ENCODE assay signal across 24 cellular contexts in the genomic region with DNA sequence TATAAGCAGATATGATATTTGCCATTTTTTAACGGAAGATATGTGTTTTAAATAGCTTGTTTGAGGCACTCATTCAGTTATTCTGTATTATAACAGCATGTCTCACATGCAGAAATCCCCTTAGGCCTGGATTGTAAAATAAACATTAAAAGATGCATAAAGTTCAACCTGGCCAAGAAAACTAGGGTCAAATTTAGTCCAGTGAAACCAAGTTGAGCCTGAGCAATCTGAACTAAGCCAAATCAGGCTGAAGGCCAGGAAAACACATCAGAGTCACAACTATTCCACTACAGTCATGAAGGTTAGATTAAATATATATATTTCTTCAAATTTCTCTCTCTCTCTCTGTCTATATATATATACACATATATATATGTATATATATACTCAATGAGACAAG.
DNase-seq lines count a peak whose midpoint lies in the region; ATAC-seq and TF ChIP-seq lines count a peak whose summit lies in the region.
"Had no signal": no experiment of that assay in that cellular context is flagged by ENCODE, and none has a peak within 500 bp of the region (broad histone marks: within the 10 kb centered on the region; RNA-seq: fewer than 3 reads in every experiment).

No MANE protein-coding gene starts in this region.

- no peak overlapping the region for H3K4me3 Mint-ChIP-seq in activated naive CD4-positive, alpha-beta T cell treated with anti-CD3 and anti-CD28 coated beads for 36 hours
- H3K4me3 Mint-ChIP-seq: CD4-positive, alpha-beta memory T cell; H9 had no signal

- in situ Hi-C loops in IMR-90 (cut with MboI; ENCODE audit: low sequenced_read_pairs) = no loop called here

- H3K4me1 ChIP-seq in IMR-90 (ENCODE audit: control insufficient read depth, insufficient read depth, low read length) = no peaks in the 10 kb centered on the region
- no peaks in the 10 kb centered on the region for H3K4me1 ChIP-seq in mesenchymal stem cell (ENCODE audit: control insufficient read depth, insufficient read depth, low read depth, low read length)
- H3K4me1 ChIP-seq: BLaER1 treated with 17β-estradiol and CSF1 and Interleukin-3, amounts not matched to agents 10 nM and 100 nM; Caco-2 had no signal

- no peak overlapping the region for H4K5ac ChIP-seq in IMR-90 (ENCODE audit: low read depth, low read length)

- dilution Hi-C loops in IMR-90 (cut with HindIII; ENCODE audit: low sequenced_read_pairs, unreplicated experiment) = no loop called here

- no peak overlapping the region for H3K18ac ChIP-seq in IMR-90 (ENCODE audit: low read depth, low read length)
- H3K18ac ChIP-seq in mesenchymal stem cell (ENCODE audit: low read depth in 1 of 2, low read length in 2 of 2) = no peak overlapping the region

- H3K14ac ChIP-seq in IMR-90 (replicated peaks; ENCODE audit: low read depth, low read length) = no peak overlapping the region
- H3K14ac ChIP-seq in mesenchymal stem cell (ENCODE audit: low read length in 2 of 2) = no peak overlapping the region

- BruUV-seq in IMR-90 (replicated peaks; lab: Mats Ljungman, UMichigan) = no TSS peak

- H3K27ac ChIP-seq in IMR-90 (ENCODE audit: insufficient read depth, low read length) (no peak overlapping the region), mesenchymal stem cell (ENCODE audit: low read length, poor library complexity, severe bottlenecking) (no peak overlapping the region)
- H3K27ac ChIP-seq: BLaER1 treated with 17β-estradiol and CSF1 and Interleukin-3, amounts not matched to agents 10 nM and 100 nM; PC-9 had no signal

- no peak overlapping the region for H3K4ac ChIP-seq in IMR-90 (ENCODE audit: low read depth, low read length)
- H3K4ac ChIP-seq in mesenchymal stem cell (ENCODE audit: low read depth in 1 of 2, low read length in 2 of 2) = no peak overlapping the region

- no peaks in the 10 kb centered on the region for H3K36me3 ChIP-seq in IMR-90 (ENCODE audit: control insufficient read depth, insufficient read depth, low read length)
- H3K36me3 ChIP-seq in mesenchymal stem cell (ENCODE audit: control insufficient read depth in 1 of 2, insufficient read depth in 2 of 2, low read depth in 1 of 2, low read length in 2 of 2) = no peaks in the 10 kb centered on the region
- H3K36me3 ChIP-seq: BLaER1 treated with 17β-estradiol and CSF1 and Interleukin-3, amounts not matched to agents 10 nM and 100 nM had no signal

- H3K9me3 ChIP-seq in IMR-90 (ENCODE audit: control insufficient read depth, insufficient read depth, low read length) (no peaks in the 10 kb centered on the region), mesenchymal stem cell (ENCODE audit: control insufficient read depth, low read length) (no peaks in the 10 kb centered on the region)
- H3K9me3 ChIP-seq: BLaER1 treated with 17β-estradiol and CSF1 and Interleukin-3, amounts not matched to agents 10 nM and 100 nM; Caco-2 had no signal

- TF ChIP-seq CTCF in IMR-90 (conservative IDR thresholded peaks at IDR 0.05; ENCODE audit: low read depth, low read length) = no peak

- H3K4me2 ChIP-seq in IMR-90 (ENCODE audit: low read depth, low read length) (no peak overlapping the region), mesenchymal stem cell (ENCODE audit: low read length, poor library complexity, severe bottlenecking) (no peak overlapping the region)
- H3K4me2 ChIP-seq: BLaER1 treated with 17β-estradiol and CSF1 and Interleukin-3, amounts not matched to agents 10 nM and 100 nM; PC-9 had no signal

- H3K4me1 Mint-ChIP-seq in activated naive CD4-positive, alpha-beta T cell treated with anti-CD3 and anti-CD28 coated beads for 36 hours (ENCODE audit: low read depth) = no peaks in the 10 kb centered on the region
- H3K4me1 Mint-ChIP-seq: CD4-positive, alpha-beta memory T cell; H9 had no signal

- no peak overlapping the region for H2AK9ac ChIP-seq in IMR-90 (replicated peaks; ENCODE audit: low read depth, low read length, poor library complexity)

- no peak for TF ChIP-seq RAD21 in IMR-90 (IDR thresholded peaks at IDR 0.05; ENCODE audit: low read length)

- no peaks in the 10 kb centered on the region for H3K27me3 Mint-ChIP-seq in activated naive CD4-positive, alpha-beta T cell treated with anti-CD3 and anti-CD28 coated beads for 36 hours (ENCODE audit: low read depth)
- H3K27me3 Mint-ChIP-seq: CD4-positive, alpha-beta memory T cell had no signal

- no peak overlapping the region for H2BK5ac ChIP-seq in IMR-90 (ENCODE audit: low read depth, low read length, poor library complexity, severe bottlenecking)
- H2BK5ac ChIP-seq in mesenchymal stem cell (ENCODE audit: low read depth, low read length, poor library complexity, severe bottlenecking) = no peak overlapping the region

- no peaks in the 10 kb centered on the region for H4K20me1 ChIP-seq in IMR-90 (ENCODE audit: insufficient read depth, low read length)
- H4K20me1 ChIP-seq: BLaER1 treated with 17β-estradiol and CSF1 and Interleukin-3, amounts not matched to agents 10 nM and 100 nM had no signal

- ATAC-seq in IMR-90 (ENCODE audit: low read depth) (peak; percentile 59), HG03521 (IDR thresholded peaks at IDR 0.05; ENCODE audit: unreplicated experiment) (no peak)
- ATAC-seq: K562 had no signal

- no peaks in the 10 kb centered on the region for H3K36me3 Mint-ChIP-seq in activated naive CD4-positive, alpha-beta T cell treated with anti-CD3 and anti-CD28 coated beads for 36 hours (ENCODE audit: low read depth)
- H3K36me3 Mint-ChIP-seq: CD4-positive, alpha-beta memory T cell had no signal

- intact Hi-C loops in IMR-90 (cut with micrococcal nuclease) = no loop called here
- intact Hi-C loops in activated naive CD4-positive, alpha-beta T cell treated with anti-CD3 and anti-CD28 coated beads for 36 hours (cut with micrococcal nuclease) = no loop called here

- POLR2A ChIA-PET in IMR-90 (lab: Charles Lee; ENCODE audit: unreplicated experiment) = no interaction called here

- no CpG with 5 or more reads among the region's 1 CpG for WGBS in IMR-90 (ENCODE audit: extremely low coverage in 2 of 2, insufficient read length in 1 of 2), 2 experiments
- WGBS in mesenchymal stem cell = no CpG with 5 or more reads among the region's 1 CpG

- CTCF ChIA-PET in IMR-90 (lab: Yijun Ruan, JAX) = no interaction called here
- CTCF ChIA-PET in activated naive CD4-positive, alpha-beta T cell treated with anti-CD3 and anti-CD28 coated beads for 36 hours (lab: Charles Lee) = no interaction called here

- H3K27me3 ChIP-seq in IMR-90 (ENCODE audit: control insufficient read depth, insufficient read depth, low read length) = no peaks in the 10 kb centered on the region
- no peaks in the 10 kb centered on the region for H3K27me3 ChIP-seq in mesenchymal stem cell (ENCODE audit: control insufficient read depth in 1 of 2, insufficient read depth in 1 of 2, low read length in 2 of 2)
- H3K27me3 ChIP-seq: BLaER1 treated with 17β-estradiol and CSF1 and Interleukin-3, amounts not matched to agents 10 nM and 100 nM had no signal

- H3K4me3 ChIP-seq in IMR-90 (ENCODE audit: insufficient read depth, low read depth, low read length) = no peak overlapping the region
- H3K4me3 ChIP-seq in mesenchymal stem cell (ENCODE audit: insufficient read depth in 1 of 2, low read depth in 1 of 2, low read length in 2 of 2) = no peak overlapping the region
- H3K4me3 ChIP-seq: BLaER1 treated with 17β-estradiol and CSF1 and Interleukin-3, amounts not matched to agents 10 nM and 100 nM; K562; PC-9 had no signal

- H2BK15ac ChIP-seq in IMR-90 (ENCODE audit: low read depth, low read length) = no peak overlapping the region
- H2BK15ac ChIP-seq in mesenchymal stem cell (ENCODE audit: low read depth, poor library complexity, severe bottlenecking) = no peak overlapping the region

- no peak overlapping the region for H3K27ac Mint-ChIP-seq in activated naive CD4-positive, alpha-beta T cell treated with anti-CD3 and anti-CD28 coated beads for 36 hours
- H3K27ac Mint-ChIP-seq: CD4-positive, alpha-beta memory T cell; H9 had no signal

- no peak overlapping the region for H4K8ac ChIP-seq in IMR-90 (ENCODE audit: low read depth in 2 of 2, low read length in 2 of 2)
- H4K8ac ChIP-seq in mesenchymal stem cell (ENCODE audit: low read length) = no peak overlapping the region

- DNase-seq in IMR-90 (peak; percentile 72), dedifferentiated amniotic fluid mesenchymal stem cell (ENCODE audit: extremely low spot score) (peak; percentile 30), fibroblast of the conjunctiva (ENCODE audit: low read depth) (peak; percentile 56), stromal cell of bone marrow (ENCODE audit: low read depth) (peak; percentile 49), mesenchymal stem cell (no peak)
- DNase-seq in activated naive CD4-positive, alpha-beta T cell treated with anti-CD3 and anti-CD28 coated beads for 36 hours = no peak
- DNase-seq: Caco-2; CD4-positive, alpha-beta memory T cell; DMS 273 treated with DMSO at 0.1 percent for 48 hours; DND-41; H9; MM.1S; NCI-H1048; NCI-H1436; NCI-H2029; NCI-H2227 treated with DMSO at 0.1 percent for 48 hours; NCI-H510A treated with DMSO at 0.1 percent for 48 hours; NCI-H748 treated with DMSO at 0.1 percent for 48 hours; PC-9; RPMI8226; SHP77 had no signal

- H4K91ac ChIP-seq in IMR-90 (ENCODE audit: insufficient read depth, low read depth, low read length) = no peak overlapping the region
- H4K91ac ChIP-seq in mesenchymal stem cell (ENCODE audit: low read length) = no peak overlapping the region

- H2BK20ac ChIP-seq in IMR-90 (ENCODE audit: low read depth, low read length) = no peak overlapping the region

- H3K79me1 ChIP-seq in IMR-90 (ENCODE audit: low read depth in 1 of 2, low read length in 2 of 2) = no peaks in the 10 kb centered on the region
- no peaks in the 10 kb centered on the region for H3K79me1 ChIP-seq in mesenchymal stem cell (replicated peaks; ENCODE audit: low read length, poor library complexity, severe bottlenecking)

- H2AK5ac ChIP-seq in IMR-90 (ENCODE audit: low read depth, low read length) (no peak overlapping the region), mesenchymal stem cell (ENCODE audit: low read length, severe bottlenecking) (no peak overlapping the region)

- H3K23ac ChIP-seq in IMR-90 (ENCODE audit: low read depth, low read length) = no peak overlapping the region
- H3K23ac ChIP-seq in mesenchymal stem cell (ENCODE audit: low read length in 2 of 2) = no peak overlapping the region

- H3K9ac ChIP-seq in IMR-90 (ENCODE audit: low read depth, low read length) = no peak overlapping the region
- H3K9ac ChIP-seq in mesenchymal stem cell (ENCODE audit: low read length) = no peak overlapping the region
- H3K9ac ChIP-seq: BLaER1 treated with 17β-estradiol and CSF1 and Interleukin-3, amounts not matched to agents 10 nM and 100 nM had no signal

- no peaks in the 10 kb centered on the region for H3K9me1 ChIP-seq in IMR-90 (ENCODE audit: insufficient read depth, low read length)

- H3K9me3 Mint-ChIP-seq in activated naive CD4-positive, alpha-beta T cell treated with anti-CD3 and anti-CD28 coated beads for 36 hours = peaks cover 5% of the 10 kb centered on the region

- H2BK120ac ChIP-seq in IMR-90 (ENCODE audit: low read depth, low read length) = no peak overlapping the region
- no peak overlapping the region for H2BK120ac ChIP-seq in mesenchymal stem cell (ENCODE audit: low read depth, low read length)

- no peak overlapping the region for H3K56ac ChIP-seq in IMR-90 (ENCODE audit: extremely low read depth, insufficient read depth, low read length)

- H2AFZ ChIP-seq in IMR-90 (replicated peaks; ENCODE audit: low read length, poor library complexity) = no peak overlapping the region
- no peak overlapping the region for H2AFZ ChIP-seq in mesenchymal stem cell (ENCODE audit: low read depth, low read length)
- H2AFZ ChIP-seq: PC-9 had no signal

- no peak for TF ChIP-seq POLR2A in IMR-90 (IDR thresholded peaks at IDR 0.05; ENCODE audit: low read depth, low read length)

- no peak overlapping the region for H2BK12ac ChIP-seq in mesenchymal stem cell (ENCODE audit: low read length in 2 of 2)

Comparison
In these comparisons a context has a peak if more than half of its experiments do, and no peak if none do; other contexts are left out.
1. DNase-seq: peak in IMR-90 (single experiment), dedifferentiated amniotic fluid mesenchymal stem cell (single experiment), fibroblast of the conjunctiva (single experiment) and stromal cell of bone marrow (single experiment); none in activated naive CD4-positive, alpha-beta T cell treated with anti-CD3 and anti-CD28 coated beads for 36 hours (single experiment) and mesenchymal stem cell (single experiment).